Comparison of ENCODE assay signal across 1 cellular context in genomic region chr19:14003279-14004051, GRCh38.
TF ChIP-seq lines count a peak whose summit lies in the region.

No MANE protein-coding gene starts in this region.

TF ChIP-seq in K562, 482 proteins besides CTCF, POLR2A, EP300 and RAD21:
- TF ChIP-seq ZNF639 (CRISPR knock-in tag; conservative IDR thresholded peaks at IDR 0.05 in 1 of 2, IDR thresholded peaks at IDR 0.05 in 1 of 2), result 0 out of 4 replicates have a peak, but pooled peaks of 1 of the 2 experiments have one; percentile 32
- peak; percentile 47 for TF ChIP-seq HMBOX1 (IDR thresholded peaks at IDR 0.05)
- no peak for TF ChIP-seq CEBPG (CRISPR knock-in tag; IDR thresholded peaks at IDR 0.05)
- no peak for TF ChIP-seq CEBPG (tag; conservative IDR thresholded peaks at IDR 0.05 in 1 of 2, IDR thresholded peaks at IDR 0.05 in 1 of 2)
- peak; percentile 25; the same call in 1 of the 2 replicates for TF ChIP-seq AFF4 (CRISPR knock-in tag; IDR thresholded peaks at IDR 0.05)
- TF ChIP-seq E2F8 (IDR thresholded peaks at IDR 0.05; ENCODE audit: low read depth, partially characterized antibody), result no peak
- TF ChIP-seq SREBF1 (IDR thresholded peaks at IDR 0.05; ENCODE audit: borderline replicate concordance, low read depth, low read length), result no peak
- peak; percentile 84 for TF ChIP-seq ZNF316 (IDR thresholded peaks at IDR 0.05)
- no peak for TF ChIP-seq FOXM1 (IDR thresholded peaks at IDR 0.05; ENCODE audit: low read depth)
- no peak for TF ChIP-seq FOXM1 (CRISPR knock-in tag; IDR thresholded peaks at IDR 0.05; ENCODE audit: low read depth)
- TF ChIP-seq ZHX1 (conservative IDR thresholded peaks at IDR 0.05; ENCODE audit: low read length), result no peak
- no peak for TF ChIP-seq ZNF140 (CRISPR knock-in tag; IDR thresholded peaks at IDR 0.05)
- no peak for TF ChIP-seq ZNF263 (CRISPR knock-in tag; IDR thresholded peaks at IDR 0.05; ENCODE audit: borderline replicate concordance)
- no peak for TF ChIP-seq ZNF282 (CRISPR knock-in tag; IDR thresholded peaks at IDR 0.05)
- TF ChIP-seq PURB (CRISPR knock-in tag; IDR thresholded peaks at IDR 0.05; ENCODE audit: low read depth), result no peak
- no peak for TF ChIP-seq ZSCAN32 (CRISPR knock-in tag; IDR thresholded peaks at IDR 0.05)
- no peak for TF ChIP-seq E2F3 (CRISPR knock-in tag; IDR thresholded peaks at IDR 0.05)
- TF ChIP-seq NR3C1 (CRISPR knock-in tag; IDR thresholded peaks at IDR 0.05), result no peak
- no peak for TF ChIP-seq SMARCE1 (IDR thresholded peaks at IDR 0.05)
- no peak for TF ChIP-seq FOXK1 (CRISPR knock-in tag; IDR thresholded peaks at IDR 0.05; ENCODE audit: borderline replicate concordance)
- TF ChIP-seq ARHGAP35 (IDR thresholded peaks at IDR 0.05; ENCODE audit: partially characterized antibody), result no peak
- TF ChIP-seq JUND (IDR thresholded peaks at IDR 0.05; ENCODE audit: borderline replicate concordance, low read depth, low read length), result no peak
- no peak for TF ChIP-seq JUND (tag; IDR thresholded peaks at IDR 0.05; ENCODE audit: borderline replicate concordance, low read depth, low read length)
- no peak for TF ChIP-seq ZNF551 (CRISPR knock-in tag; IDR thresholded peaks at IDR 0.05)
- no peak for TF ChIP-seq FOS (IDR thresholded peaks at IDR 0.05; ENCODE audit: extremely low read depth, insufficient read length)
- no peak for TF ChIP-seq NCOA6 (IDR thresholded peaks at IDR 0.05)
- TF ChIP-seq ELF2 (CRISPR knock-in tag; IDR thresholded peaks at IDR 0.05), result no peak
- TF ChIP-seq C11orf30 (IDR thresholded peaks at IDR 0.05; ENCODE audit: low read depth), result peak; percentile 45; the same call in 1 of the 2 replicates
- TF ChIP-seq ETS1 (conservative IDR thresholded peaks at IDR 0.05; ENCODE audit: control insufficient read depth, low read depth, low read length), result no peak
- no peak for TF ChIP-seq BRF2 (IDR thresholded peaks at IDR 0.05; ENCODE audit: borderline replicate concordance, insufficient read depth, insufficient read length)
- no peak for TF ChIP-seq HDGF (IDR thresholded peaks at IDR 0.05)
- no peak for TF ChIP-seq ZBTB43 (CRISPR knock-in tag; IDR thresholded peaks at IDR 0.05)
- no peak for TF ChIP-seq MEF2A (IDR thresholded peaks at IDR 0.05; ENCODE audit: control insufficient read depth, low read depth, low read length)
- TF ChIP-seq ILK (tag; IDR thresholded peaks at IDR 0.05; ENCODE audit: borderline replicate concordance, low read depth), result no peak
